Comparison of ENCODE assay signal across 2 cellular contexts in genomic region chr6:43183441-43183840, GRCh38.
TF ChIP-seq lines count a peak whose summit lies in the region.

No MANE protein-coding gene starts in this region.

TF ChIP-seq in SK-N-SH, 30 proteins besides CTCF, POLR2A, EP300 and RAD21:
- TF ChIP-seq MAX (IDR thresholded peaks at IDR 0.05; ENCODE audit: low read depth) (no peak), TEAD4 (IDR thresholded peaks at IDR 0.05; ENCODE audit: borderline replicate concordance, insufficient read depth) (no peak), POLR2AphosphoS5 (IDR thresholded peaks at IDR 0.05; ENCODE audit: low read depth, low read length) (no peak), ZBTB33 (IDR thresholded peaks at IDR 0.05; ENCODE audit: borderline replicate concordance, low read depth) (no peak), FOSL2 (IDR thresholded peaks at IDR 0.05; ENCODE audit: borderline replicate concordance, low read depth) (no peak)

TF ChIP-seq in SK-N-SH treated with all-trans-retinoic acid at 6 μM for 48 hours, 23 proteins besides CTCF, POLR2A, EP300 and RAD21 (continued from another document):
- no peak for TF ChIP-seq ZNF70 (CRISPR knock-in tag; IDR thresholded peaks at IDR 0.05)
TF ChIP-seq in SK-N-SH treated with all-trans-retinoic acid at 6 μM for 48 hours: peak in this region for 0.
